In genomic region chr9:97045300-97045699, GRCh38 we compare ENCODE assay signal across 21 cellular contexts.
"Had no signal": no experiment of that assay in that cellular context is flagged by ENCODE, and none has a peak within 500 bp of the region (broad histone marks: within the 10 kb centered on the region; RNA-seq: fewer than 3 reads in every experiment).

No MANE protein-coding gene starts in this region.

- H3K27ac Mint-ChIP-seq: nephron; progenitor cell of endocrine pancreas; stimulated activated effector memory CD8-positive, alpha-beta T cell treated with anti-CD3 and anti-CD28 coated beads, Interleukin-12 subunit alpha, Interleukin-12 subunit beta, amount 100 ng/mL, for 72 hours had no signal

- FAIRE-seq: islet of Langerhans, pancreas had no signal

- H3K4me3 Mint-ChIP-seq: mesothelial cell of epicardium; nephron; stimulated activated effector memory CD8-positive, alpha-beta T cell treated with anti-CD3 and anti-CD28 coated beads, Interleukin-12 subunit alpha, Interleukin-12 subunit beta, amount 100 ng/mL, for 72 hours had no signal

- H3K27ac ChIP-seq: colonic mucosa, thyroid gland, upper lobe of right lung, vagina had no signal

- H3K36me3 Mint-ChIP-seq: mesothelial cell of epicardium; stimulated activated effector memory CD8-positive, alpha-beta T cell treated with anti-CD3 and anti-CD28 coated beads, Interleukin-12 subunit alpha, Interleukin-12 subunit beta, amount 100 ng/mL, for 72 hours had no signal

- ATAC-seq: right cardiac atrium; stimulated activated naive CD8-positive, alpha-beta T cell treated with anti-CD3 and anti-CD28 coated beads, Interleukin-15, Interleukin-2, amounts not matched to agents 100 U/mL and 50 U/mL, for 24 hours had no signal

- H3K9me3 Mint-ChIP-seq: mesothelial cell of epicardium; nephron; stimulated activated effector memory CD8-positive, alpha-beta T cell treated with anti-CD3 and anti-CD28 coated beads, Interleukin-12 subunit alpha, Interleukin-12 subunit beta, amount 100 ng/mL, for 72 hours had no signal

- DNase-seq: colonic mucosa; dermis blood vessel endothelial cell; foreskin melanocyte; hippocampal formation; kidney glomerular epithelial cell; occipital lobe; pancreas; right cardiac atrium; stimulated activated CD4-positive, alpha-beta T cell treated with anti-CD3 and anti-CD28 coated beads, Interleukin-4, amount 100 ng/mL, for 1 hour; stimulated activated CD8-positive, alpha-beta memory T cell treated with anti-CD3 and anti-CD28 coated beads, Interleukin-4, amount 100 ng/mL, for 48 hours; stimulated activated naive CD8-positive, alpha-beta T cell treated with anti-CD3 and anti-CD28 coated beads, Interleukin-15, Interleukin-2, amounts not matched to agents 100 U/mL and 50 U/mL, for 24 hours; thyroid gland; upper lobe of right lung had no signal

- H3K4me1 Mint-ChIP-seq: stimulated activated effector memory CD8-positive, alpha-beta T cell treated with anti-CD3 and anti-CD28 coated beads, Interleukin-12 subunit alpha, Interleukin-12 subunit beta, amount 100 ng/mL, for 72 hours had no signal

- H3K9me3 ChIP-seq: colonic mucosa, pancreas, suprapubic skin, thyroid gland, upper lobe of right lung had no signal

- H3K4me2 ChIP-seq: smooth muscle cell had no signal

- H3K4me1 ChIP-seq: colonic mucosa, pancreas, thyroid gland, upper lobe of right lung, vagina had no signal

- H3K4me3 ChIP-seq: colonic mucosa, pancreas, smooth muscle cell, suprapubic skin, thyroid gland, upper lobe of right lung, vagina had no signal

- H3K36me3 ChIP-seq: colonic mucosa, pancreas, suprapubic skin, thyroid gland, upper lobe of right lung, vagina had no signal

- H3K27me3 ChIP-seq: colonic mucosa, pancreas, thyroid gland, vagina had no signal
